8 cellular contexts compared by ENCODE assay signal in the genomic region with DNA sequence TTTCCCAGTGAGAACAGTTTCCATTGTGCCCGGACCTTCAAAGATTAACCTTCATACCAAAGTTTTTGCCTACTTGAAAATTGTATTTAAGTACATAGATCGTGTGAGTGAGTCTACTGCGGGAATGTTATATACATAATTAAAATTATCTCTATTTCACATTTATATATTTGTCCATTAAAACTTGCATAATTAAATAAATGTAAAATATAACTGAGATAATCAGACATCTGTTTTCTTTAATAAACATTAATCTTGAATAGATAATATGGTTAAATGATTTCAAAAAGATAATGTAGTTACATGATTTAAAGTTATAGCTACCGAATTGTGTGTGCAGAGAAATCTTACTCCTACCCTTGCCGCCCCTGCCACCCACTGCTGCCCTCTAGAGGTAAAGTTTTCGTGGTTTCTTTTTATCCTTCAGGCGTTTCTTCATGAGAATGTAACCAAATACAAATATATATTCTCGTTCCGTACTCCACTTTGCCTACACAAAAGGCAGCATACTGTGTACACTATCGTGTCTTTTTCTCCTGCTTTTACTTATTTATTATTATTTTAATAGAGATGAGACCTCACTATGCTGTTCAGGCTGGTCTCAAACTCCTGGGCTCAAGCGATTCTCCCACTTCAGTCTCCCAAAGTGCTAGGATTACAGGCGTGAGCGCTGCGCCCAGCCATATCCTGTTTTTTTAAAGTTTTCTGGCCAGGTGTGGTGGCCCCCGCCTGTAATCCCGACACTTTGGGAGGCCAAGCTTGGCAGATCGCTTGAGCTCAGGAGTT. TPM values are rescaled to one million over a fixed set of nuclear protein-coding genes. Genes with fewer than 3 reads are reported as not detected.
DNase-seq lines count a peak whose midpoint lies in the region; ATAC-seq, FAIRE-seq and TF ChIP-seq lines count a peak whose summit lies in the region.
"Had no signal": no experiment of that assay in that cellular context is flagged by ENCODE, and none has a peak within 500 bp of the region (broad histone marks: within the 10 kb centered on the region; RNA-seq: fewer than 3 reads in every experiment).

No MANE protein-coding gene starts in this region.

- H3K4me3 ChIP-seq in H1 (ENCODE audit: extremely low read depth in 1 of 4, insufficient read depth in 2 of 4, low read depth in 3 of 4, low read length in 4 of 4) = no peak overlapping the region

- H3K14ac ChIP-seq in H1 (ENCODE audit: insufficient read length) = no peak overlapping the region

- no peak overlapping the region for H2BK5ac ChIP-seq in H1 (ENCODE audit: low read depth, low read length)

- peaks cover 0 to 11% (median 1%) of the 10 kb centered on the region in 4 experiments; a peak in 4 of 8 replicates for H3K36me3 ChIP-seq in H1 (ENCODE audit: control insufficient read depth in 2 of 4, insufficient read depth in 4 of 4, low read length in 3 of 4)

- H3K79me1 ChIP-seq in H1 (ENCODE audit: low read depth, low read length) = peaks cover 7% of the 10 kb centered on the region

- TF ChIP-seq RAD21 in H1 (IDR thresholded peaks at IDR 0.05 in 1 of 2, conservative IDR thresholded peaks at IDR 0.05 in 1 of 2; ENCODE audit: low read depth in 2 of 2, low read length in 2 of 2) = peak; percentile 41 to 45

- no peak overlapping the region for H2AFZ ChIP-seq in H1 (ENCODE audit: low read length)

- H3K4me3 Mint-ChIP-seq in WTC11 (no peak overlapping the region), osteocyte (ENCODE audit: unreplicated experiment) (no peak overlapping the region)
- H3K4me3 Mint-ChIP-seq: activated naive CD4-positive, alpha-beta T cell treated with anti-CD3 and anti-CD28 coated beads, Interleukin-2, amount 50 U/mL, for 24 hours had no signal

- H2AK5ac ChIP-seq in H1 (ENCODE audit: low read depth, low read length) = no peak overlapping the region

- no peaks in the 10 kb centered on the region for H3K27me3 ChIP-seq in H1 (replicated peaks in 1 of 4; ENCODE audit: control insufficient read depth in 3 of 4, extremely low read depth in 1 of 4, insufficient read depth in 3 of 4, low read length in 3 of 4)

- no peak overlapping the region for H2BK120ac ChIP-seq in H1 (replicated peaks; ENCODE audit: low read depth, low read length)

- ATAC-seq in WTC11 (no peak), HG03280 (IDR thresholded peaks at IDR 0.05; ENCODE audit: unreplicated experiment) (no peak)

- no peak overlapping the region for H3K4ac ChIP-seq in H1 (replicated peaks; ENCODE audit: insufficient read length, low read depth, low read length)

- no peak overlapping the region for H2BK15ac ChIP-seq in H1 (ENCODE audit: low read length)

- DNase-seq in GM10248 (ENCODE audit: extremely low spot score) (peak; percentile 59), MV-4-11 (lab: John Stamatoyannopoulos, UW) (peak; percentile 41), WTC11 (ENCODE audit: low spot score) (peak; percentile 37), H1 (ENCODE audit: low read depth in 1 of 2, low spot score in 2 of 2) (peak in 1 of 2 experiments; percentile 60), osteocyte (ENCODE audit: extremely low spot score, unreplicated experiment) (peak; percentile 57), putamen (ENCODE audit: low spot score) (no peak)

- H3K9me3 Mint-ChIP-seq in WTC11 (no peaks in the 10 kb centered on the region), osteocyte (ENCODE audit: unreplicated experiment) (no peaks in the 10 kb centered on the region)
- H3K9me3 Mint-ChIP-seq: activated naive CD4-positive, alpha-beta T cell treated with anti-CD3 and anti-CD28 coated beads, Interleukin-2, amount 50 U/mL, for 24 hours had no signal

- no peak overlapping the region for H3K27ac Mint-ChIP-seq in WTC11
- no peak overlapping the region for H3K27ac Mint-ChIP-seq in osteocyte (ENCODE audit: unreplicated experiment)
- H3K27ac Mint-ChIP-seq: activated naive CD4-positive, alpha-beta T cell treated with anti-CD3 and anti-CD28 coated beads, Interleukin-2, amount 50 U/mL, for 24 hours had no signal

- no peaks in the 10 kb centered on the region for H3K4me1 ChIP-seq in H1 (replicated peaks in 1 of 4; ENCODE audit: control insufficient read depth in 3 of 4, insufficient read depth in 4 of 4, low read length in 3 of 4)

- H4K8ac ChIP-seq in H1 (ENCODE audit: extremely low read depth, insufficient read depth, low read length) = no peak overlapping the region; the same call in 1 of the 2 replicates

- TF ChIP-seq CTCF in GM10248 (IDR thresholded peaks at IDR 0.05; ENCODE audit: control extremely low read depth, extremely low read depth, low read depth, missing control alignments) (peak; percentile 42), WTC11 (IDR thresholded peaks at IDR 0.05) (peak; percentile 46), H1 (IDR thresholded peaks at IDR 0.05; ENCODE audit: control extremely low read depth in 1 of 3, insufficient read depth in 1 of 3, low read depth in 1 of 3, low read length in 3 of 3) (peak; percentile 48 to 56 (median 49)), osteocyte (IDR thresholded peaks at IDR 0.05) (peak; percentile 63)

- H3K56ac ChIP-seq in H1 (replicated peaks; ENCODE audit: insufficient read length, low read depth, low read length) = no peak overlapping the region

- H4K20me1 ChIP-seq in H1 (replicated peaks in 1 of 2; ENCODE audit: control insufficient read depth in 1 of 2, insufficient read depth in 2 of 2, low read length in 2 of 2) = peaks cover 2 to 5% of the 10 kb centered on the region in 2 experiments

- H3K23ac ChIP-seq in H1 (ENCODE audit: insufficient read length) = no peak overlapping the region

- FAIRE-seq in H1 (lab: Jason Lieb, UNC) = peak; percentile 19

- H2BK12ac ChIP-seq in H1 (ENCODE audit: low read depth, low read length) = no peak overlapping the region

- CTCF ChIA-PET in GM10248 (lab: Yijun Ruan, JAX) = interaction anchor here (0.7 to 2.6 kb wide), 12 partner anchors 8 to 291 kb away, joined by 3 to 16 read pairs (median 4); no protein-coding TSS in a partner anchor
- CTCF ChIA-PET in WTC11 (lab: Charles Lee) = interaction anchor here (0.5 to 3.5 kb wide), 14 partner anchors 9 to 380 kb away, joined by 3 to 15 read pairs (median 3); partner anchors contain the start of genes RILP, RPA1 and SMYD4
- CTCF ChIA-PET in H1 (lab: Charles Lee; ENCODE audit: partially characterized antibody) = interaction anchor here (0.6 to 2.9 kb wide), 21 partner anchors 9 to 411 kb away, joined by 3 to 18 read pairs (median 4); partner anchors contain the start of gene RILP

- WGBS in H1 (ENCODE audit: extremely low coverage in 1 of 2, insufficient coverage in 1 of 2, insufficient read length in 1 of 2, insufficient replicate concordance in 2 of 2, low coverage in 1 of 2, low lambda C conversion rate in 2 of 2, missing lambda C conversion rate in 1 of 2), 2 experiments = 73% methylated on average over 17 of the region's 17 CpGs; no CpG with 5 or more reads in 1 of the 2 experiments

- H3K27me3 Mint-ChIP-seq in WTC11 (ENCODE audit: low read depth) (no peaks in the 10 kb centered on the region), osteocyte (ENCODE audit: unreplicated experiment) (no peaks in the 10 kb centered on the region)
- H3K27me3 Mint-ChIP-seq: activated naive CD4-positive, alpha-beta T cell treated with anti-CD3 and anti-CD28 coated beads, Interleukin-2, amount 50 U/mL, for 24 hours had no signal

- no peak overlapping the region for H3K4me2 ChIP-seq in H1 (ENCODE audit: insufficient read depth in 1 of 2, low read depth in 2 of 2, low read length in 2 of 2)

- no peak overlapping the region for H3K18ac ChIP-seq in H1 (ENCODE audit: extremely low read depth, low read length)

- no peaks in the 10 kb centered on the region for H3K9me3 ChIP-seq in H1 (ENCODE audit: insufficient read depth in 2 of 2, low read depth in 1 of 2, low read length in 1 of 2)

- POLR2A ChIA-PET in GM10248 (lab: Yijun Ruan, JAX) (no interaction called here), WTC11 (lab: Charles Lee) (no interaction called here), H1 (lab: Charles Lee; ENCODE audit: partially characterized antibody) (interaction anchor here (1.1 kb wide), 1 partner anchor 148 kb away, joined by 3 read pairs; no protein-coding TSS in a partner anchor)

- no peaks in the 10 kb centered on the region for H3K23me2 ChIP-seq in H1 (ENCODE audit: low read depth, low read length)

- no peak for TF ChIP-seq POLR2A in H1 (IDR thresholded peaks at IDR 0.05; ENCODE audit: control extremely low read depth in 1 of 2, low read depth in 2 of 2, low read length in 2 of 2)

- no peak for TF ChIP-seq EP300 in H1 (IDR thresholded peaks at IDR 0.05; ENCODE audit: borderline replicate concordance in 1 of 2, low read depth in 2 of 2, low read length in 2 of 2)

- no peak overlapping the region for H3K9ac ChIP-seq in H1 (replicated peaks in 1 of 4; ENCODE audit: extremely low read depth in 1 of 4, low read depth in 3 of 4, low read length in 3 of 4)

- H3K27ac ChIP-seq in H1 (ENCODE audit: low read depth, low read length) = no peak overlapping the region

- peaks cover 14% of the 10 kb centered on the region for H3K36me3 Mint-ChIP-seq in WTC11
- H3K36me3 Mint-ChIP-seq in osteocyte (ENCODE audit: unreplicated experiment) = peaks cover 2% of the 10 kb centered on the region

- H3K4me1 Mint-ChIP-seq in WTC11 = no peaks in the 10 kb centered on the region
- no peaks in the 10 kb centered on the region for H3K4me1 Mint-ChIP-seq in osteocyte (ENCODE audit: unreplicated experiment)

- H4K5ac ChIP-seq in H1 (ENCODE audit: insufficient read length, low read depth, low read length) = no peak overlapping the region

- 0 out of 4 replicates have a peak, but pooled peaks cover 2 to 4% of the 10 kb centered on the region in 2 experiments for H3K79me2 ChIP-seq in H1 (ENCODE audit: control insufficient read depth in 1 of 2, insufficient read depth in 2 of 2, low read length in 2 of 2)

- no peak overlapping the region for H2BK20ac ChIP-seq in H1 (ENCODE audit: low read length)

- no peak overlapping the region for H4K91ac ChIP-seq in H1 (replicated peaks; ENCODE audit: insufficient read length, low read length)

RNA-seq across cellular contexts. Expression of gene RPA1, which starts 35.6 kb away (rescaled TPM):
- 158 to 177 TPM (median 163 TPM) in 3 replicates for total RNA-seq in WTC11 (2021)
- total RNA-seq in H1 (2021; fragmentation: NEBNext Ultra II Directional; extraction: Animal tissue kit (Norgen Biotek cat#: 25700)) = 181 and 194 TPM in 2 replicates
- polyA plus RNA-seq in H1 (2011; rRNA removed) = 56.0 and 79.1 TPM in 2 replicates
- polyA plus RNA-seq in H1 (2011; cell fraction: cytosol; rRNA removed) = 99.5 TPM
- 60.9 TPM for polyA plus RNA-seq in H1 (2011; cell fraction: nucleus; rRNA removed)
- 111 to 130 TPM (median 121 TPM) in 4 replicates for polyA plus RNA-seq in H1 (2012, experiment 1 of 2)
- 7.4 TPM for polyA plus RNA-seq in H1 (2012, experiment 2 of 2)
- polyA plus RNA-seq in H1 (2013, experiment 1 of 2) = 49.6 TPM
- polyA plus RNA-seq in H1 (2013, experiment 2 of 2) = 48.1 TPM
- polyA minus RNA-seq in H1 (2011; rRNA and poly(A)+ RNA removed) = 119 and 146 TPM in 2 replicates
- polyA minus RNA-seq in H1 (2011; cell fraction: cytosol; rRNA and poly(A)+ RNA removed) = 46.3 TPM
- polyA minus RNA-seq in H1 (2011; cell fraction: nucleus; rRNA and poly(A)+ RNA removed) = 35.2 TPM
- total RNA-seq in osteocyte = 75.3 and 84.8 TPM in 2 replicates

RNA-seq across cellular contexts. Expression of gene SMYD4, which starts 35.7 kb away (rescaled TPM):
- total RNA-seq in WTC11 (2021) (24.1 to 28.8 TPM (median 28.2 TPM) in 3 replicates), osteocyte (11.2 and 14.4 TPM in 2 replicates)
- total RNA-seq in H1 (2021; fragmentation: NEBNext Ultra II Directional; extraction: Animal tissue kit (Norgen Biotek cat#: 25700)) = 22.0 and 23.4 TPM in 2 replicates
- 10.5 and 11.3 TPM in 2 replicates for polyA plus RNA-seq in H1 (2011; rRNA removed)
- 14.4 TPM for polyA plus RNA-seq in H1 (2011; cell fraction: cytosol; rRNA removed)
- polyA plus RNA-seq in H1 (2011; cell fraction: nucleus; rRNA removed) = 17.5 TPM
- polyA plus RNA-seq in H1 (2012, experiment 1 of 2) = 13.0 to 17.1 TPM (median 14.5 TPM) in 4 replicates
- 5.4 TPM for polyA plus RNA-seq in H1 (2012, experiment 2 of 2)
- 11.9 TPM for polyA plus RNA-seq in H1 (2013, experiment 1 of 2)
- 11.6 TPM for polyA plus RNA-seq in H1 (2013, experiment 2 of 2)
- polyA minus RNA-seq in H1 (2011; rRNA and poly(A)+ RNA removed) = 31.0 and 41.8 TPM in 2 replicates
- 10.9 TPM for polyA minus RNA-seq in H1 (2011; cell fraction: cytosol; rRNA and poly(A)+ RNA removed)
- polyA minus RNA-seq in H1 (2011; cell fraction: nucleus; rRNA and poly(A)+ RNA removed) = 29.5 TPM
